20 cellular contexts compared by ENCODE assay signal in the genomic region with DNA sequence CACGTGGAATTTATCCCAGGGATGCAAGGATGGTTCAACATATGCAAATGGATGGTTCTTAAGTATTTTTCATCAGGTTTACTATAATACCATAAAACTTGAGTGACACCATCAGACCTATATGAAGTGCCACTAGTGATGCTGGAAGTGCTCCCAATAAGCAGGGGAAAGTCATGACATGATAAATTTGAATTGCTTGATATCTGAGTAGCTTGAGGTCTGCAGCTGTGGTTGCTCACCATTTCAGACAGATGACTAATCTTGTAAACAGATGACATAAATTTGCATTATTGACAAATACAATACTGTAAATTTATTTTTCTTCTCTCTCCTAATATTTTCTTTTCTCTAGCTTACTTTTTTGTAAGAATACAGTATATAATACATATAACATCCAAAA.
"Had no signal": no experiment of that assay in that cellular context is flagged by ENCODE, and none has a peak within 500 bp of the region (broad histone marks: within the 10 kb centered on the region; RNA-seq: fewer than 3 reads in every experiment).

No MANE protein-coding gene starts in this region.

- DNase-seq: activated CD4-positive, alpha-beta T cell treated with anti-CD3 and anti-CD28 coated beads, Interleukin-2, amount 50 U/mL, for 4 hours; activated naive CD4-positive, alpha-beta T cell; activated naive CD8-positive, alpha-beta T cell treated with anti-CD3 and anti-CD28 coated beads, Interleukin-2, amount 10 ng/mL, durations not matched to agents 7 days and 5 days; activated T-cell treated with anti-CD3 and anti-CD28 coated beads for 4 hours; anterior cingulate cortex; dorsolateral prefrontal cortex; gastrocnemius medialis; heart right ventricle; islet precursor cell; mammary epithelial cell; naive B cell; ovary; spleen; stomach; T-cell; T-helper 9 cell; testis; upper lobe of right lung had no signal

- ATAC-seq: gastrocnemius medialis, heart right ventricle, left lobe of liver, sciatic nerve, T-cell, upper lobe of right lung had no signal
